In the genomic region with DNA sequence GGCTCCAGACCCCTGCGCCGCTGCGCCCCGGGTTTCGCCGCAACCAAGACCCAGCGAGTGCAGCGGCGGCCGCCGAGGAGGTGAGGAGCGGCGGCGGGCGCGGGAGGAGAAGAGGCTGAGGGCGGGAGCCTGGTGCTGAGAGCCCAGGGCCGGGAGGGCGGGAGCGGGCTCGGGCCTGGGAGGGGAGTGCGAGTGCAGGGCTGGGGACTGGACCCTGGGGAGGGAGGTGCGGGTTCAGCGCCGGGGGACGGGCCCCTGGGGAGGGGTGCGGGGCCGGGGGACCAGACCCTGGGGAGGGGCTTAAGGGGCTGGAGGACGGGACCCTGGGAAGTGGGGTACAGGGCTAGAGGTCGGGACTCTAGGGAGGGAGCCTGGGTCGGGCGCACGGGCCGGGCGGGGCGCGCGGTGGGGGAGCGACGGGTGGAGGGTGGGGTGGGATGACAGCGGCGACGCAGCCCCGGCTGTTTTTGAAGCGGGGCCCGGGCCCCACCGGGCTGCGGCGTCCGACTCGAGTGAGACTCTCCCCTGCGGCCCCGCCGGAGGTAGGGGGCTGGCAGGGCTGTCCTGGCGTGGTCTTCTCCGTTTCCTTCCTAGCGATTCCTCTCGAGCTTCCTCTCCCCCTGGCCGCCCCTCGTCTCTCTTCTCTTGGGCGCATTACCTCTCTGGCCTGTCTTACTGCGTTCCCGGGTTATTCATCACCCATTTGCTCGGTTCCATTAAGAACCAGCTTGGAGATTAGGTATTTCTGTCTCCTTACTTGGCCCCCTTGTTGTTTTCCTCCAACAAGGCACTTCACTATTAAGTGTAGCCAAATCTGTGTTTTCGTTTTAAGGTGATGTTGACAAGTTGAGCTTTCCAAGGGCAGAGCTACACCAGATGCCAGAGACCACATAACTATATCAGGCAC, we compare ENCODE assay signal across 8 cellular contexts. TPM values are rescaled to one million over a fixed set of nuclear protein-coding genes. Genes with fewer than 3 reads are reported as not detected.
DNase-seq lines count a peak whose midpoint lies in the region; ATAC-seq, FAIRE-seq and TF ChIP-seq lines count a peak whose summit lies in the region.

No MANE protein-coding gene starts in this region.

- H3K27me3 ChIP-seq in BJ (ENCODE audit: control insufficient read depth, insufficient read depth, low read length) (no peaks in the 10 kb centered on the region), endothelial cell of umbilical vein (ENCODE audit: control insufficient read depth in 2 of 2, insufficient read depth in 2 of 2, low read length in 2 of 2) (no peaks in the 10 kb centered on the region), muscle layer of colon (ENCODE audit: control insufficient read depth in 1 of 2, insufficient read depth in 2 of 2, low read length in 2 of 2) (no peaks in the 10 kb centered on the region), thyroid gland (no peaks in the 10 kb centered on the region)

- H3K36me3 ChIP-seq in BJ (ENCODE audit: control insufficient read depth, insufficient read depth, low read length) (peaks cover 4% of the 10 kb centered on the region), endothelial cell of umbilical vein (ENCODE audit: control insufficient read depth in 2 of 2, extremely low read depth in 1 of 2, insufficient read depth in 2 of 2, low read length in 2 of 2) (peaks cover 2 to 10% of the 10 kb centered on the region in 2 experiments), muscle layer of colon (ENCODE audit: insufficient read depth, low read length) (peaks cover 13% of the 10 kb centered on the region), thyroid gland (peaks cover 0 to 3% of the 10 kb centered on the region in 2 donors)

- H4K20me1 ChIP-seq in endothelial cell of umbilical vein (replicated peaks; ENCODE audit: control insufficient read depth, extremely low read depth, insufficient read depth, low read length): no peaks in the 10 kb centered on the region

- TF ChIP-seq CTCF in BJ (IDR thresholded peaks at IDR 0.05; ENCODE audit: insufficient read depth, low read depth, low read length): no peak
- TF ChIP-seq CTCF in endothelial cell of umbilical vein (IDR thresholded peaks at IDR 0.05; ENCODE audit: extremely low read depth in 1 of 2, insufficient read depth in 1 of 2, low read depth in 1 of 2, low read length in 2 of 2): no peak
- TF ChIP-seq CTCF in thyroid gland (IDR thresholded peaks at IDR 0.05): no peak

- H3K9me3 Mint-ChIP-seq in activated CD4-positive, alpha-beta memory T cell treated with anti-CD3 and anti-CD28 coated beads, Interleukin-2, amount 10 ng/mL, durations not matched to agents 7 days and 5 days: no peaks in the 10 kb centered on the region

- H3K27ac Mint-ChIP-seq in activated CD4-positive, alpha-beta memory T cell treated with anti-CD3 and anti-CD28 coated beads, Interleukin-2, amount 10 ng/mL, durations not matched to agents 7 days and 5 days: peak overlapping the region; percentile 93

- H3K4me3 Mint-ChIP-seq in activated CD4-positive, alpha-beta memory T cell treated with anti-CD3 and anti-CD28 coated beads, Interleukin-2, amount 10 ng/mL, durations not matched to agents 7 days and 5 days: peak overlapping the region; percentile 88

- POLR2A ChIA-PET in BJ (lab: Charles Lee): interaction anchor here (0.6 kb wide), 3 partner anchors 15 to 70 kb away, joined by 3 to 4 read pairs (median 4); no protein-coding TSS in a partner anchor
- POLR2A ChIA-PET in activated CD4-positive, alpha-beta memory T cell treated with anti-CD3 and anti-CD28 coated beads, Interleukin-2, amount 10 ng/mL, durations not matched to agents 7 days and 5 days (lab: Charles Lee): interaction anchor here (0.5 to 3.9 kb wide), 22 partner anchors 9 to 1979 kb away, joined by 3 to 95 read pairs (median 4); a partner anchor contains a TSS
- POLR2A ChIA-PET in endothelial cell of umbilical vein (lab: Charles Lee): interaction anchor here (0.6 kb wide), 1 partner anchor 23 kb away, joined by 3 read pairs; no protein-coding TSS in a partner anchor

- ATAC-seq in GM19397 (IDR thresholded peaks at IDR 0.05; ENCODE audit: unreplicated experiment) (peak; percentile 32), HG03521 (IDR thresholded peaks at IDR 0.05; ENCODE audit: unreplicated experiment) (peak; percentile 24)

- no peaks in the 10 kb centered on the region for H3K27me3 Mint-ChIP-seq in activated CD4-positive, alpha-beta memory T cell treated with anti-CD3 and anti-CD28 coated beads, Interleukin-2, amount 10 ng/mL, durations not matched to agents 7 days and 5 days

- CTCF ChIA-PET in BJ (lab: Yijun Ruan, JAX) (interaction anchor here (0.7 to 3.6 kb wide), 4 partner anchors 9 to 104 kb away, joined by 3 to 18 read pairs (median 4); no protein-coding TSS in a partner anchor), endothelial cell of umbilical vein (lab: Charles Lee) (interaction anchor here (0.7 to 2.3 kb wide), 17 partner anchors 11 to 189 kb away, joined by 3 to 12 read pairs (median 4); no protein-coding TSS in a partner anchor)
- CTCF ChIA-PET in activated CD4-positive, alpha-beta memory T cell treated with anti-CD3 and anti-CD28 coated beads, Interleukin-2, amount 10 ng/mL, durations not matched to agents 7 days and 5 days (lab: Charles Lee): interaction anchor here (0.6 to 3.3 kb wide), 4 partner anchors 10 to 499 kb away, joined by 3 to 29 read pairs (median 4); no protein-coding TSS in a partner anchor

- H3K9ac ChIP-seq in endothelial cell of umbilical vein (replicated peaks; ENCODE audit: extremely low read depth, insufficient read depth, low read length) (peak overlapping the region; percentile 90), muscle layer of colon (ENCODE audit: low read length) (peak overlapping the region; percentile 33)

- H3K27ac ChIP-seq in endothelial cell of umbilical vein (ENCODE audit: insufficient read depth, low read depth, low read length) (peak overlapping the region; percentile 51), muscle layer of colon (ENCODE audit: low read depth, low read length) (peak overlapping the region; percentile 76), thyroid gland (peak overlapping the region; percentile 56 to 92 (median 91))

- H3K4me2 ChIP-seq in endothelial cell of umbilical vein (ENCODE audit: insufficient read depth, low read length): peak overlapping the region; percentile 97

- peaks cover 63% of the 10 kb centered on the region for H3K36me3 Mint-ChIP-seq in activated CD4-positive, alpha-beta memory T cell treated with anti-CD3 and anti-CD28 coated beads, Interleukin-2, amount 10 ng/mL, durations not matched to agents 7 days and 5 days (ENCODE audit: low read depth)

- H3K4me3 ChIP-seq in BJ (ENCODE audit: low read depth, low read length) (peak overlapping the region; percentile 89), endothelial cell of umbilical vein (replicated peaks in 1 of 3; ENCODE audit: insufficient read depth in 1 of 3, low read depth in 1 of 3, low read length in 3 of 3) (peak overlapping the region; percentile 91 to 98 (median 98)), muscle layer of colon (ENCODE audit: low read depth in 1 of 2, low read length in 2 of 2) (peak overlapping the region; percentile 82 to 86), thyroid gland (replicated peaks in 1 of 3) (peak overlapping the region; percentile 87 to 97 (median 91))

- H3K4me1 Mint-ChIP-seq in activated CD4-positive, alpha-beta memory T cell treated with anti-CD3 and anti-CD28 coated beads, Interleukin-2, amount 10 ng/mL, durations not matched to agents 7 days and 5 days: peaks cover 67% of the 10 kb centered on the region

- 1 to 2% methylated on average over 17 to 33 of the region's 65 CpGs for WGBS in thyroid gland, 2 donors

- dilution Hi-C loops in endothelial cell of umbilical vein (cut with MboI; ENCODE audit: extremely low pct_ligation_motif_present, low sequenced_read_pairs): no loop called here

- intact Hi-C loops in endothelial cell of umbilical vein (cut with micrococcal nuclease) (loop anchor here (5.0 kb wide), 2 partner anchors 78 to 98 kb away; a partner anchor contains a TSS), thyroid gland (cut with DNase I) (no loop called here)

- FAIRE-seq in endothelial cell of umbilical vein (lab: Jason Lieb, UNC): no peak

- H3K9me3 ChIP-seq in endothelial cell of umbilical vein (replicated peaks; ENCODE audit: control insufficient read depth, insufficient read depth, low read length) (no peaks in the 10 kb centered on the region), muscle layer of colon (ENCODE audit: low read length) (no peaks in the 10 kb centered on the region), thyroid gland (no peaks in the 10 kb centered on the region)

- H3K4me1 ChIP-seq in endothelial cell of umbilical vein (ENCODE audit: control insufficient read depth, extremely low read depth, insufficient read depth, low read length): peaks cover 28% of the 10 kb centered on the region
- H3K4me1 ChIP-seq in muscle layer of colon (ENCODE audit: insufficient read depth, low read length): peaks cover 12% of the 10 kb centered on the region
- H3K4me1 ChIP-seq in thyroid gland: peaks cover 24 to 34% of the 10 kb centered on the region in 2 donors

- peak overlapping the region; percentile 88 for H2AFZ ChIP-seq in endothelial cell of umbilical vein (ENCODE audit: low read depth, low read length)

- H3K79me2 ChIP-seq in endothelial cell of umbilical vein (ENCODE audit: control insufficient read depth, insufficient read depth, low read length): peaks cover 90% of the 10 kb centered on the region

- BruUV-seq in endothelial cell of umbilical vein (replicated peaks; lab: Mats Ljungman, UMichigan): no TSS peak

- no peak for TF ChIP-seq POLR2A in endothelial cell of umbilical vein (IDR thresholded peaks at IDR 0.05; ENCODE audit: low read depth, low read length)
- no peak for TF ChIP-seq POLR2A in thyroid gland (IDR thresholded peaks at IDR 0.05)

- DNase-seq in BJ (ENCODE audit: low read depth): no peak
- peak; percentile 38 for DNase-seq in activated CD4-positive, alpha-beta memory T cell treated with anti-CD3 and anti-CD28 coated beads, Interleukin-2, amount 10 ng/mL, durations not matched to agents 7 days and 5 days
- DNase-seq in endothelial cell of umbilical vein (ENCODE audit: low read depth, low spot score): peak; percentile 30
- DNase-seq in thyroid gland: peak; percentile 15 to 38
- no peak for DNase-seq in NCI-H345 treated with DMSO at 0.1 percent for 48 hours (lab: John Stamatoyannopoulos, UW; ENCODE audit: unreplicated experiment)

- no peaks in the 10 kb centered on the region for H3K9me1 ChIP-seq in endothelial cell of umbilical vein (replicated peaks; ENCODE audit: control insufficient read depth, extremely low read depth, insufficient read depth, low read length)

RNA-seq across cellular contexts. Expression of a gene that starts 0.7 kb away (rescaled TPM):
- polyA plus RNA-seq in BJ (2011; rRNA removed): 11.0 and 12.4 TPM in 2 replicates
- polyA minus RNA-seq in BJ (2011; rRNA and poly(A)+ RNA removed): 12.5 and 13.3 TPM in 2 replicates
- total RNA-seq in activated CD4-positive, alpha-beta memory T cell treated with anti-CD3 and anti-CD28 coated beads, Interleukin-2, amount 10 ng/mL, durations not matched to agents 7 days and 5 days: 100 to 1,000 TPM; 160 to 167 TPM
- total RNA-seq in endothelial cell of umbilical vein: 84.4 and 90.9 TPM in 2 replicates
- polyA plus RNA-seq in endothelial cell of umbilical vein: 12.4 TPM in 2 replicates
- 11.0 and 16.5 TPM in 2 replicates for polyA plus RNA-seq in endothelial cell of umbilical vein (2011; cell fraction: cytosol; rRNA removed)
- 18.5 and 20.5 TPM in 2 replicates for polyA plus RNA-seq in endothelial cell of umbilical vein (2011; cell fraction: nucleus; rRNA removed)
- polyA plus RNA-seq in endothelial cell of umbilical vein (2012): 31.6 and 47.9 TPM in 2 replicates
- polyA minus RNA-seq in endothelial cell of umbilical vein: 41.3 and 47.8 TPM in 2 replicates
- polyA minus RNA-seq in endothelial cell of umbilical vein (2011; cell fraction: cytosol; rRNA and poly(A)+ RNA removed): 15.8 TPM
- polyA minus RNA-seq in endothelial cell of umbilical vein (2011; cell fraction: nucleus; rRNA and poly(A)+ RNA removed): 23.2 and 24.3 TPM in 2 replicates
- total RNA-seq in thyroid gland: 100 to 1,000 TPM in 2 of 4 donors, 10 to 100 TPM in 2; 53.9 to 128 (median 91.9) TPM

Comparison
In these comparisons a context has a peak if more than half of its experiments do, and no peak if none do; other contexts are left out.
1. DNase-seq: peak in activated CD4-positive, alpha-beta memory T cell treated with anti-CD3 and anti-CD28 coated beads, Interleukin-2, amount 10 ng/mL, durations not matched to agents 7 days and 5 days (single experiment), endothelial cell of umbilical vein (single experiment) and thyroid gland (2 of 2); none in BJ (single experiment) and NCI-H345 treated with DMSO at 0.1 percent for 48 hours (single experiment).
2. Peak in every context shown above with its lines, with median percentiles within 50 percentile points of each other: H3K4me3 ChIP-seq and H3K27ac ChIP-seq.